9 cellular contexts compared by ENCODE assay signal in the genomic region with DNA sequence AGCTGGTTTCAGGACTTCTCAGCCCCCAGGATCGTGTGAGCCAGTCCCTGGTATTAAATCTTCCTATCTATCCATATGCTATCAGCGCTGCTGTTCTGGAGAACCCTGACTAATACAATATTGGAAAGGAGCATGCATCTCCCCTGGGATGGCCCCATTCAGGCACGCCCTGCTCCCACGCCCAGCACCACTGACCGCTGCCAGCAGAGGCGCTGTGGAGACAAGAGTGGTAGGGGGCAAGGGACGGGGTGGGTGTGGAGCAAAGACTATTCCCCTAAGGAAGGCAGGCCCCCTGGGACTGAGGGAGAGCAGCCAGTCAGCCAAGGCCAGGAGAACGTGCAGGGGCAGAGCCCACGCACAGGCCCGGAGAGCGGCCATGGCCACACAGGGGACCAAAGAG.
A peak's percentile ranks its signal among the peaks of the same experiment; 100 is the strongest.
DNase-seq lines count a peak whose midpoint lies in the region; ATAC-seq, FAIRE-seq and TF ChIP-seq lines count a peak whose summit lies in the region.
"Had no signal": no experiment of that assay in that cellular context is flagged by ENCODE, and none has a peak within 500 bp of the region (broad histone marks: within the 10 kb centered on the region; RNA-seq: fewer than 3 reads in every experiment).

No MANE protein-coding gene starts in this region.

- no CpG with 5 or more reads among the region's 11 CpGs for WGBS in H9 (ENCODE audit: extremely low coverage, insufficient read length, low lambda C conversion rate)
- 32% methylated on average over 11 of the region's 11 CpGs for WGBS in K562 (ENCODE audit: insufficient coverage, low coverage, missing lambda C conversion rate)

- no peak overlapping the region for H2BK20ac ChIP-seq in H9 (ENCODE audit: low read depth, low read length, poor library complexity, severe bottlenecking)

- H3K36me3 Mint-ChIP-seq in Caco-2 (ENCODE audit: insufficient read depth, unreplicated experiment) (peaks cover 36% of the 10 kb centered on the region), H9 (ENCODE audit: insufficient read depth in 1 of 3, low read depth in 3 of 3) (peaks cover 0 to 1% (median 0%) of the 10 kb centered on the region in 3 experiments; a peak in 4 of 7 replicates), memory B cell (peaks cover 4% of the 10 kb centered on the region)

- CTCF ChIA-PET in Caco-2 (lab: Charles Lee) = no interaction called here
- CTCF ChIA-PET in K562 (lab: Yijun Ruan, JAX; ENCODE audit: low intra/inter-chr PET ratio) = no interaction called here

- no peak for TF ChIP-seq POLR2A in K562 (conservative IDR thresholded peaks at IDR 0.05)

- no peak overlapping the region for H3K9ac ChIP-seq in H9 (ENCODE audit: extremely low read depth, insufficient read length, low read length)
- H3K9ac ChIP-seq in K562 (ENCODE audit: insufficient read depth in 1 of 2, low read depth in 2 of 2, low read length in 2 of 2) = no peak overlapping the region

- H3K23me2 ChIP-seq in H9 (ENCODE audit: insufficient read length, low read depth, low read length, poor library complexity, severe bottlenecking) = no peaks in the 10 kb centered on the region

- H3K79me2 ChIP-seq in H9 (ENCODE audit: insufficient read depth, low read length) (no peaks in the 10 kb centered on the region; the same call in 1 of the 2 replicates), K562 (ENCODE audit: control insufficient read depth, insufficient read depth, low read length) (no peaks in the 10 kb centered on the region)

- no peak overlapping the region for H4K8ac ChIP-seq in H9 (replicated peaks; ENCODE audit: insufficient read length, low read depth, low read length)

- no peak overlapping the region for H2BK120ac ChIP-seq in H9 (ENCODE audit: low read depth, low read length, poor library complexity, severe bottlenecking)

- H3K56ac ChIP-seq in H9 (ENCODE audit: insufficient read length, low read depth, low read length) = no peak overlapping the region

- H3K27me3 ChIP-seq in Caco-2 (replicated peaks; ENCODE audit: control insufficient read depth, insufficient read depth, low read length) (no peaks in the 10 kb centered on the region), H9 (ENCODE audit: insufficient read depth, low read length) (no peaks in the 10 kb centered on the region), K562 (ENCODE audit: control insufficient read depth in 2 of 2, insufficient read depth in 2 of 2, low read length in 2 of 2) (peaks cover 35 to 89% of the 10 kb centered on the region in 2 experiments)

- H3K4me3 ChIP-seq in Caco-2 (ENCODE audit: low read depth, low read length) (no peak overlapping the region), K562 (no peak overlapping the region)

- no peaks in the 10 kb centered on the region for H3K9me3 Mint-ChIP-seq in Caco-2 (ENCODE audit: unreplicated experiment)
- no peaks in the 10 kb centered on the region for H3K9me3 Mint-ChIP-seq in H9
- no peaks in the 10 kb centered on the region for H3K9me3 Mint-ChIP-seq in memory B cell

- no peaks in the 10 kb centered on the region for H3K9me1 ChIP-seq in K562 (ENCODE audit: control insufficient read depth, insufficient read depth, low read length)

- no peaks in the 10 kb centered on the region for H4K20me1 ChIP-seq in H9 (ENCODE audit: control insufficient read depth, insufficient read depth, insufficient read length)
- H4K20me1 ChIP-seq in K562 (replicated peaks; ENCODE audit: control insufficient read depth, insufficient read depth, low read length) = peaks cover 63% of the 10 kb centered on the region

- no peak overlapping the region for H3K4ac ChIP-seq in H9 (ENCODE audit: low read depth, low read length)

- no peak for TF ChIP-seq EP300 in K562 (IDR thresholded peaks at IDR 0.05; ENCODE audit: low read length)

- in situ Hi-C loops in K562 (cut with MboI) = no loop called here

- H4K91ac ChIP-seq in H9 (ENCODE audit: insufficient read length, low read depth, low read length) = no peak overlapping the region

- H2BK5ac ChIP-seq in H9 (ENCODE audit: insufficient read length, low read length) = no peak overlapping the region

- H3K9me3 ChIP-seq in Caco-2 (no peaks in the 10 kb centered on the region), H9 (ENCODE audit: control insufficient read depth, low read depth, low read length) (no peaks in the 10 kb centered on the region), K562 (replicated peaks; ENCODE audit: control insufficient read depth, insufficient read depth, low read depth, low read length) (no peaks in the 10 kb centered on the region)

- no peak overlapping the region for H3K18ac ChIP-seq in H9 (ENCODE audit: insufficient read length, low read depth, low read length)

- H2AFZ ChIP-seq in H9 (ENCODE audit: low read length) (no peak overlapping the region), K562 (ENCODE audit: low read depth, low read length) (no peak overlapping the region)

- H3K79me1 ChIP-seq in H9 (ENCODE audit: insufficient read depth, low read depth, low read length, poor library complexity, severe bottlenecking) = no peaks in the 10 kb centered on the region

- no peak overlapping the region for H2BK12ac ChIP-seq in H9 (ENCODE audit: insufficient read length, low read depth, low read length)

- no peak overlapping the region for H3K4me2 ChIP-seq in H9 (ENCODE audit: insufficient read depth, insufficient read length, low read length)
- no peak overlapping the region for H3K4me2 ChIP-seq in K562 (ENCODE audit: insufficient read depth, low read length)

- peak in 1 of 2 experiments; percentile 17; a peak in 1 of 4 replicates for TF ChIP-seq RAD21 in K562 (CRISPR knock-in tag; conservative IDR thresholded peaks at IDR 0.05 in 1 of 2, IDR thresholded peaks at IDR 0.05 in 1 of 2)

- no peak overlapping the region for H3K14ac ChIP-seq in H9 (ENCODE audit: insufficient read depth, low read length)

- H3K4me1 ChIP-seq in Caco-2 (peaks cover 34% of the 10 kb centered on the region), H9 (ENCODE audit: insufficient read depth, low read length) (no peaks in the 10 kb centered on the region), K562 (replicated peaks in 1 of 2; ENCODE audit: control insufficient read depth in 2 of 2, insufficient read depth in 2 of 2, low read length in 2 of 2) (peaks cover 0 to 4% of the 10 kb centered on the region in 2 experiments; a peak in 2 of 5 replicates)

- no peak overlapping the region for H3T11ph ChIP-seq in H9 (ENCODE audit: low read length)

- no peak for FAIRE-seq in K562 (lab: Jason Lieb, UNC)

- POLR2A ChIA-PET in Caco-2 (lab: Charles Lee) (no interaction called here), K562 (lab: Yijun Ruan, JAX) (interaction anchor here (0.5 kb wide), 1 partner anchor 51 kb away, joined by 3 read pairs; no protein-coding TSS in a partner anchor)

- H3K4me3 Mint-ChIP-seq in Caco-2 (ENCODE audit: unreplicated experiment) (no peak overlapping the region), H9 (no peak overlapping the region), memory B cell (no peak overlapping the region)

- DNase-seq in Caco-2 (peak in 1 of 2 experiments; percentile 29), H9 (peak; percentile 82), K562 (ENCODE audit: extremely low read depth in 1 of 4, low spot score in 3 of 4) (peak; percentile 41 to 78 (median 66)), memory B cell (ENCODE audit: low spot score in 2 of 2) (no peak)
- DNase-seq: NCI-H1048; stimulated activated CD4-positive, alpha-beta T cell treated with anti-CD3 and anti-CD28 coated beads, Interleukin-12 subunit alpha, Interleukin-12 subunit beta, amount 100 ng/mL, for 4 hours had no signal

- no peaks in the 10 kb centered on the region for H3K27me3 Mint-ChIP-seq in Caco-2 (ENCODE audit: insufficient read depth, unreplicated experiment)
- H3K27me3 Mint-ChIP-seq in H9 (ENCODE audit: low read depth) = no peaks in the 10 kb centered on the region
- H3K27me3 Mint-ChIP-seq in memory B cell = no peaks in the 10 kb centered on the region

- ATAC-seq in K562 = peak; percentile 93
- no peak for ATAC-seq in memory B cell (ENCODE audit: low read depth)
- no peak for ATAC-seq in HG02610 (IDR thresholded peaks at IDR 0.05; ENCODE audit: unreplicated experiment)
- ATAC-seq in HG03095 (IDR thresholded peaks at IDR 0.05; ENCODE audit: unreplicated experiment) = no peak
- ATAC-seq in HG02571 (IDR thresholded peaks at IDR 0.05; ENCODE audit: unreplicated experiment) = no peak

- no peak overlapping the region for H3K27ac ChIP-seq in H9 (ENCODE audit: insufficient read length, low read depth, low read length)
- H3K27ac ChIP-seq in K562 (ENCODE audit: extremely low read depth, low read depth, low read length) = no peak overlapping the region

- no peak overlapping the region for H4K5ac ChIP-seq in H9 (ENCODE audit: insufficient read length, low read depth, low read length)

- no peak overlapping the region for H2AK5ac ChIP-seq in H9 (ENCODE audit: insufficient read length, low read length)

- TF ChIP-seq CTCF in Caco-2 (IDR thresholded peaks at IDR 0.05; ENCODE audit: insufficient read depth in 1 of 2, low read depth in 1 of 2, low read length in 1 of 2, severe bottlenecking in 1 of 2, unreplicated experiment in 1 of 2) (peak in 1 of 2 experiments; percentile 26), H9 (conservative IDR thresholded peaks at IDR 0.05) (peak; percentile 83), K562 (IDR thresholded peaks at IDR 0.05 in 2 of 3, conservative IDR thresholded peaks at IDR 0.05 in 1 of 3; ENCODE audit: insufficient read depth in 2 of 3, low read depth in 1 of 3, low read length in 3 of 3) (peak; percentile 49 to 80 (median 54))

- no peak overlapping the region for H3K23ac ChIP-seq in H9 (ENCODE audit: insufficient read length, low read depth, low read length)

- peak overlapping the region; percentile 46 for H3K27ac Mint-ChIP-seq in Caco-2 (ENCODE audit: unreplicated experiment)
- peak overlapping the region in 2 of 3 experiments; percentile 26 to 69; a peak in 3 of 7 replicates for H3K27ac Mint-ChIP-seq in H9
- peak overlapping the region; percentile 78 for H3K27ac Mint-ChIP-seq in memory B cell

- H3K4me1 Mint-ChIP-seq in Caco-2 (ENCODE audit: low read depth, unreplicated experiment) = peaks cover 28% of the 10 kb centered on the region
- peaks cover 30 to 32% of the 10 kb centered on the region in 2 experiments for H3K4me1 Mint-ChIP-seq in H9
- peaks cover 26% of the 10 kb centered on the region for H3K4me1 Mint-ChIP-seq in memory B cell

- intact Hi-C loops in Caco-2 (cut with micrococcal nuclease; ENCODE audit: unreplicated experiment) (no loop called here), K562 (cut with micrococcal nuclease) (no loop called here)

- no peak overlapping the region for H2BK15ac ChIP-seq in H9 (ENCODE audit: low read depth, low read length)

- peaks cover 6% of the 10 kb centered on the region for H3K36me3 ChIP-seq in Caco-2 (ENCODE audit: control insufficient read depth, insufficient read depth, low read length)
- H3K36me3 ChIP-seq in K562 (ENCODE audit: control insufficient read depth, insufficient read depth, low read length) = no peaks in the 10 kb centered on the region

- no TSS peak for BruUV-seq in Caco-2 (replicated peaks; lab: Mats Ljungman, UMichigan)
- no TSS peak for BruUV-seq in K562 (replicated peaks; lab: Mats Ljungman, UMichigan)

TF ChIP-seq in K562, 482 proteins besides CTCF, POLR2A, EP300 and RAD21 (continues in another document):
- TF ChIP-seq BMI1 (IDR thresholded peaks at IDR 0.05; ENCODE audit: low read length) = no peak
- 0 out of 4 replicates have a peak, but pooled peaks of 1 of the 2 experiments have one; percentile 27 for TF ChIP-seq MAZ (CRISPR knock-in tag; conservative IDR thresholded peaks at IDR 0.05 in 1 of 2, IDR thresholded peaks at IDR 0.05 in 1 of 2)

Comparison
In these comparisons a context has a peak if more than half of its experiments do, and no peak if none do; other contexts are left out.
1. DNase-seq: peak in H9 (single experiment) and K562 (4 of 4); none in memory B cell (0 of 2).
2. Peak in every context shown above with its lines, with median percentiles within 50 percentile points of each other: H3K27ac Mint-ChIP-seq.